Comparison of ENCODE assay signal across 17 cellular contexts in genomic region chr3:61903074-61903473, GRCh38.
"Had no signal": no experiment of that assay in that cellular context is flagged by ENCODE, and none has a peak within 500 bp of the region (broad histone marks: within the 10 kb centered on the region; RNA-seq: fewer than 3 reads in every experiment).

No MANE protein-coding gene starts in this region.

- H3K4me1 Mint-ChIP-seq: activated naive CD8-positive, alpha-beta T cell treated with anti-CD3 and anti-CD28 coated beads, Interleukin-2, amount 50 U/mL, for 24 hours had no signal

- H3K27ac Mint-ChIP-seq: activated CD8-positive, alpha-beta T cell treated with anti-CD3 and anti-CD28 coated beads for 36 hours; activated naive CD8-positive, alpha-beta T cell treated with anti-CD3 and anti-CD28 coated beads, Interleukin-2, amount 50 U/mL, for 24 hours had no signal

- H3K36me3 ChIP-seq: left lung, pancreas, upper lobe of right lung had no signal

- H3K4me3 Mint-ChIP-seq: activated CD8-positive, alpha-beta T cell treated with anti-CD3 and anti-CD28 coated beads for 36 hours; activated naive CD8-positive, alpha-beta T cell treated with anti-CD3 and anti-CD28 coated beads, Interleukin-2, amount 50 U/mL, for 24 hours; neural crest cell; stimulated activated naive CD8-positive, alpha-beta T cell treated with anti-CD3 and anti-CD28 coated beads, Interleukin-15, amount 100 ng/mL, for 72 hours had no signal

- ATAC-seq: activated CD8-positive, alpha-beta T cell treated with anti-CD3 and anti-CD28 coated beads for 36 hours; activated naive CD8-positive, alpha-beta T cell treated with anti-CD3 and anti-CD28 coated beads, Interleukin-2, amount 50 U/mL, for 24 hours; stimulated activated naive CD8-positive, alpha-beta T cell treated with anti-CD3 and anti-CD28 coated beads, Interleukin-15, amount 100 ng/mL, for 72 hours had no signal

- DNase-seq: activated CD4-positive, alpha-beta T cell treated with anti-CD3 and anti-CD28 coated beads for 4 hours; activated CD8-positive, alpha-beta memory T cell treated with anti-CD3 and anti-CD28 coated beads, Interleukin-2, amount 50 U/mL, for 48 hours; activated CD8-positive, alpha-beta T cell treated with anti-CD3 and anti-CD28 coated beads for 36 hours; activated naive CD4-positive, alpha-beta T cell treated with Interleukin-2 at 50 U/mL for 16 hours; activated naive CD8-positive, alpha-beta T cell treated with anti-CD3 and anti-CD28 coated beads, Interleukin-2, amount 50 U/mL, for 24 hours; caudate nucleus; effector CD8-positive, alpha-beta T cell; foreskin melanocyte; islet precursor cell; left lung; pancreas; stimulated activated CD4-positive, alpha-beta T cell treated with anti-CD3 and anti-CD28 coated beads, Interleukin-4, amount 100 ng/mL, for 4 hours; stimulated activated naive CD8-positive, alpha-beta T cell treated with anti-CD3 and anti-CD28 coated beads, Interleukin-15, amount 100 ng/mL, for 72 hours; testis; upper lobe of right lung had no signal

- H3K9me3 Mint-ChIP-seq: activated CD8-positive, alpha-beta T cell treated with anti-CD3 and anti-CD28 coated beads for 36 hours; activated naive CD8-positive, alpha-beta T cell treated with anti-CD3 and anti-CD28 coated beads, Interleukin-2, amount 50 U/mL, for 24 hours; neural crest cell had no signal

- H3K4me3 ChIP-seq: coronary artery, left lung, pancreas, testis, upper lobe of right lung had no signal

- H3K9me3 ChIP-seq: left lung, pancreas, testis, upper lobe of right lung had no signal

- H3K27ac ChIP-seq: pancreas had no signal

- H3K27me3 ChIP-seq: left lung, pancreas, testis, upper lobe of right lung had no signal
